8 cellular contexts compared by ENCODE assay signal in the genomic region with DNA sequence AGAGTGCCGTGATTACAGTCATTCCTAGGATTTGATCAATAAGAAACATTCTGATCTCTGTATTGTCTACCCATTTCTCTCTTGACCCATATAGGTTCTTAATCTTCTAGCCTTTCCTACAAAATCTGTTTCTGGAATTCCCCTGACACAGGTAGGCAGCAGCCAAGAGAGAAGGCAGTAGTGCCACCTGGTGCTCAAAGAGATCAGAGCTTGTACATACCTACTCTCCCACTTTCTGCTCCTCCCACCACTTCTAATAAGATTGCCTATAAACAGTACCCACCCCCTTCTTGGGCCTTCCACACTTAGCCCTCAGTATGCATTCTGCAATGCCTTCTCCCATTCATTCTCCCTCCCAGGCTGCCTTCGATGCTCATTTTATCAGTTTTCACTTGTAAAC.
DNase-seq lines count a peak whose midpoint lies in the region; ATAC-seq and TF ChIP-seq lines count a peak whose summit lies in the region.

No MANE protein-coding gene starts in this region.

- H3K27me3 Mint-ChIP-seq in natural killer cell (ENCODE audit: low read depth in 2 of 2), result no peaks in the 10 kb centered on the region

- H3K9me3 Mint-ChIP-seq in natural killer cell, result no peaks in the 10 kb centered on the region

- no peak overlapping the region for H3K4me3 ChIP-seq in astrocyte of the spinal cord (ENCODE audit: low read depth, low read length)

- intact Hi-C loops in natural killer cell (cut with micrococcal nuclease), result loop anchor here (2.0 to 10.0 kb wide), 3 partner anchors 365 to 1177 kb away; no protein-coding TSS in a partner anchor

- TF ChIP-seq CTCF in GM12872 (IDR thresholded peaks at IDR 0.05; ENCODE audit: insufficient read depth, low read depth, low read length) (peak; percentile 59), astrocyte of the spinal cord (IDR thresholded peaks at IDR 0.05; ENCODE audit: low read depth, low read length) (peak; percentile 43), natural killer cell (IDR thresholded peaks at IDR 0.05) (peak; percentile 49)

- H3K27ac Mint-ChIP-seq in natural killer cell, result peak overlapping the region in 1 of 2 donors; percentile 49

- H3K36me3 Mint-ChIP-seq in natural killer cell, result no peaks in the 10 kb centered on the region

- in situ Hi-C loops in astrocyte of the spinal cord (cut with HindIII; ENCODE audit: low sequenced_read_pairs), result no loop called here

- DNase-seq in H4 (ENCODE audit: low spot score), result peak; percentile 61
- DNase-seq in NCI-H2029 (lab: John Stamatoyannopoulos, UW), result peak; percentile 33
- peak; percentile 41 for DNase-seq in astrocyte of the spinal cord (ENCODE audit: low read depth, low spot score)
- DNase-seq in natural killer cell, result no peak

- ATAC-seq in natural killer cell (peak; percentile 50 to 73 (median 59)), GM19023 (IDR thresholded peaks at IDR 0.05; ENCODE audit: unreplicated experiment) (no peak), GM19452 (IDR thresholded peaks at IDR 0.05; ENCODE audit: unreplicated experiment) (no peak), HG02852 (IDR thresholded peaks at IDR 0.05; ENCODE audit: unreplicated experiment) (no peak)

- H3K4me3 Mint-ChIP-seq in natural killer cell, result no peak overlapping the region

- peaks cover 7 to 10% of the 10 kb centered on the region in 2 donors for H3K4me1 Mint-ChIP-seq in natural killer cell

Comparison
In these comparisons a context has a peak if more than half of its experiments do, and no peak if none do; other contexts are left out.
1. ATAC-seq: peak in natural killer cell (3 of 3); none in GM19023 (single experiment), GM19452 (single experiment) and HG02852 (single experiment).
2. Peak in every context shown above with its lines, with median percentiles within 50 percentile points of each other: CTCF ChIP-seq.